Comparison of ENCODE assay signal across 19 cellular contexts in genomic region chr3:123094914-123095313, GRCh38. TPM values are rescaled to one million over a fixed set of nuclear protein-coding genes. Genes with fewer than 3 reads are reported as not detected.
DNase-seq lines count a peak whose midpoint lies in the region; ATAC-seq, FAIRE-seq and TF ChIP-seq lines count a peak whose summit lies in the region.
"Had no signal": no experiment of that assay in that cellular context is flagged by ENCODE, and none has a peak within 500 bp of the region (broad histone marks: within the 10 kb centered on the region; RNA-seq: fewer than 3 reads in every experiment).

No MANE protein-coding gene starts in this region.

- no peak overlapping the region for H4K8ac ChIP-seq in neuronal stem cell (ENCODE audit: low read depth, low read length)

- no peak overlapping the region for H3K23ac ChIP-seq in neuronal stem cell (ENCODE audit: low read depth, low read length, poor library complexity)

- DNase-seq in HepG2 (ENCODE audit: low spot score) (no peak), right lobe of liver (no peak), neuronal stem cell (ENCODE audit: low spot score) (no peak), spleen (peak; percentile 32), WERI-Rb-1 (no peak)
- DNase-seq: C1 segment of cervical spinal cord; Calu3; CD4-positive, alpha-beta memory T cell; COR-L47; DMS53; DMS79 treated with DMSO at 0.1 percent for 48 hours; GF-D8; GM23248; H7; HCEC 1CT had no signal

- H3K27me3 ChIP-seq in HepG2 (ENCODE audit: control insufficient read depth in 1 of 2, insufficient read depth in 2 of 2, low read length in 2 of 2) (no peaks in the 10 kb centered on the region), right lobe of liver (no peaks in the 10 kb centered on the region), neuronal stem cell (ENCODE audit: control insufficient read depth in 3 of 3, insufficient read depth in 3 of 3, low read depth in 1 of 3, low read length in 3 of 3) (no peaks in the 10 kb centered on the region), spleen (replicated peaks in 1 of 7) (no peaks in the 10 kb centered on the region), WERI-Rb-1 (ENCODE audit: insufficient read depth, low read depth, severe bottlenecking) (no peaks in the 10 kb centered on the region)

- no peak for ATAC-seq in HepG2
- no peak for ATAC-seq in right lobe of liver
- ATAC-seq in GM18861 (IDR thresholded peaks at IDR 0.05; ENCODE audit: unreplicated experiment) = no peak

- no peaks in the 10 kb centered on the region for H3K4me1 ChIP-seq in HepG2 (ENCODE audit: insufficient read depth, low read length)
- H3K4me1 ChIP-seq in right lobe of liver = peaks cover 0 to 56% (median 17%) of the 10 kb centered on the region in 4 donors
- peaks cover 18 to 34% of the 10 kb centered on the region in 2 donors for H3K4me1 ChIP-seq in neuronal stem cell (ENCODE audit: control insufficient read depth in 2 of 2, insufficient read depth in 1 of 2, low read depth in 1 of 2, low read length in 2 of 2)
- peaks cover 0 to 16% (median 7%) of the 10 kb centered on the region in 6 donors for H3K4me1 ChIP-seq in spleen

- no TSS peak for BruUV-seq in HepG2 (replicated peaks; lab: Mats Ljungman, UMichigan)

- H2AFZ ChIP-seq in HepG2 (ENCODE audit: low read length) = no peak overlapping the region
- H2AFZ ChIP-seq in neuronal stem cell (ENCODE audit: low read length) = no peak overlapping the region
- H2AFZ ChIP-seq: GM23248 had no signal

- no peak overlapping the region for H3K4ac ChIP-seq in neuronal stem cell (ENCODE audit: low read length)

- H2BK5ac ChIP-seq in neuronal stem cell (ENCODE audit: low read length) = no peak overlapping the region

- TF ChIP-seq CTCF in HepG2 (CRISPR knock-in tag; IDR thresholded peaks at IDR 0.05) = no peak
- TF ChIP-seq CTCF in right lobe of liver (IDR thresholded peaks at IDR 0.05) = no peak
- TF ChIP-seq CTCF in spleen (IDR thresholded peaks at IDR 0.05 in 8 of 11, conservative IDR thresholded peaks at IDR 0.05 in 3 of 11) = no peak
- TF ChIP-seq CTCF in WERI-Rb-1 (IDR thresholded peaks at IDR 0.05; ENCODE audit: low read depth, low read length) = no peak

- TF ChIP-seq EP300 in HepG2 (IDR thresholded peaks at IDR 0.05; ENCODE audit: low read depth in 2 of 2, low read length in 2 of 2) (no peak), HepG2 (CRISPR knock-in tag; IDR thresholded peaks at IDR 0.05; ENCODE audit: borderline replicate concordance) (no peak)

- H3K9ac ChIP-seq in HepG2 (ENCODE audit: insufficient read depth, low read depth, low read length) (no peak overlapping the region), neuronal stem cell (ENCODE audit: low read depth, low read length, poor library complexity) (no peak overlapping the region)
- H3K9ac ChIP-seq: GM23248 had no signal

- TF ChIP-seq POLR2A in HepG2 (IDR thresholded peaks at IDR 0.05; ENCODE audit: insufficient read depth in 1 of 2, low read depth in 2 of 2, low read length in 2 of 2) = no peak
- TF ChIP-seq POLR2A in right lobe of liver (IDR thresholded peaks at IDR 0.05) = no peak
- no peak for TF ChIP-seq POLR2A in spleen (IDR thresholded peaks at IDR 0.05)

- WGBS in HepG2 (ENCODE audit: low lambda C conversion rate) = 95% methylated on average over 7 of the region's 7 CpGs
- WGBS in right lobe of liver (ENCODE audit: insufficient coverage, low coverage, low lambda C conversion rate, missing lambda C conversion rate) = 94% methylated on average over 5 of the region's 7 CpGs
- no CpG with 5 or more reads among the region's 7 CpGs for WGBS in neuronal stem cell (ENCODE audit: extremely low coverage in 2 of 2, insufficient read length in 2 of 2, insufficient replicate concordance in 1 of 2), 2 donors
- 93 to 98% (median 98%) methylated on average over 7 of the region's 7 CpGs for WGBS in spleen, 5 donors

- H4K20me1 ChIP-seq in HepG2 (ENCODE audit: insufficient read depth, low read length) = peaks cover 13% of the 10 kb centered on the region; the same call in 1 of the 2 replicates

- H2BK120ac ChIP-seq in neuronal stem cell (ENCODE audit: low read depth, low read length) = no peak overlapping the region

- no peak overlapping the region for H3K18ac ChIP-seq in neuronal stem cell (ENCODE audit: low read length)

- H3K79me1 ChIP-seq in neuronal stem cell (ENCODE audit: low read depth, low read length) = no peaks in the 10 kb centered on the region

- POLR2A ChIA-PET in HepG2 (lab: Yijun Ruan, JAX) = no interaction called here

- FAIRE-seq in HepG2 (lab: Jason Lieb, UNC) = no peak
- FAIRE-seq: GM12891, GM18507, H1 had no signal

- intact Hi-C loops in HepG2 (cut with micrococcal nuclease; ENCODE audit: unreplicated experiment) = no loop called here
- intact Hi-C loops in right lobe of liver (cut with DNase I) = no loop called here
- intact Hi-C loops in spleen (cut with DNase I; ENCODE audit: low total_unique reads) = no loop called here

- H2AK5ac ChIP-seq in neuronal stem cell (ENCODE audit: low read depth, low read length) = peak overlapping the region; percentile 12

- H3K4me2 ChIP-seq in HepG2 (ENCODE audit: low read depth, low read length) = no peak overlapping the region
- H3K4me2 ChIP-seq in neuronal stem cell (ENCODE audit: insufficient read depth, low read length, poor library complexity, severe bottlenecking) = no peak overlapping the region

- H3K36me3 ChIP-seq in HepG2 (replicated peaks in 1 of 2; ENCODE audit: control insufficient read depth in 1 of 2, insufficient read depth in 2 of 2, low read length in 2 of 2) (peaks cover 36 to 90% of the 10 kb centered on the region in 2 experiments; a peak in 4 of 5 replicates), right lobe of liver (peaks cover 0 to 40% (median 24%) of the 10 kb centered on the region in 4 donors), neuronal stem cell (replicated peaks in 1 of 2; ENCODE audit: control insufficient read depth in 2 of 2, insufficient read depth in 2 of 2, low read length in 2 of 2) (peaks cover 0 to 81% of the 10 kb centered on the region in 2 donors), spleen (peaks cover 0 to 96% (median 17%) of the 10 kb centered on the region in 6 donors), WERI-Rb-1 (peaks cover 81% of the 10 kb centered on the region)

- peaks cover 16% of the 10 kb centered on the region for H3K79me2 ChIP-seq in HepG2 (ENCODE audit: insufficient read depth, low read length)

- no peak overlapping the region for H4K91ac ChIP-seq in neuronal stem cell (ENCODE audit: low read depth, low read length, poor library complexity)

- H3K4me3 ChIP-seq in HepG2 (replicated peaks in 1 of 3; ENCODE audit: insufficient read depth in 1 of 3, low read depth in 2 of 3, low read length in 3 of 3) (no peak overlapping the region), right lobe of liver (no peak overlapping the region), neuronal stem cell (ENCODE audit: low read length in 2 of 2) (no peak overlapping the region), spleen (no peak overlapping the region), WERI-Rb-1 (ENCODE audit: low read depth, low read length) (no peak overlapping the region)
- H3K4me3 ChIP-seq: GM23248 had no signal

- no peak overlapping the region for H3K14ac ChIP-seq in neuronal stem cell (ENCODE audit: low read length)

- H2BK12ac ChIP-seq in neuronal stem cell (ENCODE audit: low read length) = no peak overlapping the region

- H3K9me3 ChIP-seq in HepG2 (ENCODE audit: low read length) = no peaks in the 10 kb centered on the region
- no peaks in the 10 kb centered on the region for H3K9me3 ChIP-seq in right lobe of liver
- no peaks in the 10 kb centered on the region for H3K9me3 ChIP-seq in neuronal stem cell (replicated peaks in 1 of 2; ENCODE audit: control insufficient read depth in 2 of 2, insufficient read depth in 1 of 2, low read depth in 1 of 2, low read length in 2 of 2)
- no peaks in the 10 kb centered on the region for H3K9me3 ChIP-seq in spleen
- H3K9me3 ChIP-seq in WERI-Rb-1 (ENCODE audit: severe bottlenecking) = no peaks in the 10 kb centered on the region

- in situ Hi-C loops in HepG2 (cut with HindIII; ENCODE audit: extremely low pct_ligation_motif_present, low pct_unique_long_range_greater_than_20kb) = no loop called here

- H3K27ac ChIP-seq in HepG2 (ENCODE audit: extremely low read length, insufficient read depth, low read length) = no peak overlapping the region
- no peak overlapping the region for H3K27ac ChIP-seq in right lobe of liver
- no peak overlapping the region for H3K27ac ChIP-seq in neuronal stem cell (replicated peaks; ENCODE audit: low read length)
- H3K27ac ChIP-seq in spleen = no peak overlapping the region
- H3K27ac ChIP-seq in WERI-Rb-1 = no peak overlapping the region
- H3K27ac ChIP-seq: GM23248 had no signal

- no peak overlapping the region for H2BK15ac ChIP-seq in neuronal stem cell (ENCODE audit: low read length)

- no peak for TF ChIP-seq RAD21 in HepG2 (CRISPR knock-in tag; IDR thresholded peaks at IDR 0.05)

- CTCF ChIA-PET in HepG2 (lab: Yijun Ruan, JAX; ENCODE audit: low intra/inter-chr PET ratio, low total read pairs) = no interaction called here

RNA-seq across cellular contexts. Expression of gene PDIA5, which starts 28.1 kb away (rescaled TPM):
- 19.5 and 51.3 TPM in 2 replicates for total RNA-seq in HepG2 (2016; rRNA removed; fragmentation: Illumina TruSeq; extraction: Trizol)
- total RNA-seq in HepG2 (2016; cell fraction: cytosol; rRNA removed; fragmentation: Illumina TruSeq; extraction: Trizol; ENCODE audit: low read depth) = 13.0 and 13.1 TPM in 2 replicates
- 19.8 and 48.1 TPM in 2 replicates for total RNA-seq in HepG2 (2016; cell fraction: insoluble cytoplasmic fraction; rRNA removed; fragmentation: Illumina TruSeq; extraction: Trizol)
- 12.9 and 15.5 TPM in 2 replicates for total RNA-seq in HepG2 (2016; cell fraction: membrane; rRNA removed; fragmentation: Illumina TruSeq; extraction: Trizol)
- 46.1 and 55.1 TPM in 2 replicates for total RNA-seq in HepG2 (2016; cell fraction: nucleus; rRNA removed; fragmentation: Illumina TruSeq; extraction: Trizol)
- polyA plus RNA-seq in HepG2 (2011; rRNA removed) = 65.3 and 74.3 TPM in 2 replicates
- 68.0 and 77.8 TPM in 2 replicates for polyA plus RNA-seq in HepG2 (2011; cell fraction: cytosol; rRNA removed)
- polyA plus RNA-seq in HepG2 (2011; cell fraction: nucleus; rRNA removed) = 56.4 and 59.5 TPM in 2 replicates
- polyA plus RNA-seq in HepG2 (2012) = 60.1 and 65.8 TPM in 2 replicates
- polyA plus RNA-seq in HepG2 (2016; cell fraction: cytosol; fragmentation: Illumina TruSeq; extraction: Trizol; ENCODE audit: low read depth) = 9.4 and 9.5 TPM in 2 replicates
- 26.4 and 30.6 TPM in 2 replicates for polyA plus RNA-seq in HepG2 (2016; cell fraction: insoluble cytoplasmic fraction; fragmentation: Illumina TruSeq; extraction: Trizol; ENCODE audit: low read depth)
- 13.4 and 13.9 TPM in 2 replicates for polyA plus RNA-seq in HepG2 (2016; cell fraction: membrane; fragmentation: Illumina TruSeq; extraction: Trizol; ENCODE audit: low read depth)
- polyA plus RNA-seq in HepG2 (2016; cell fraction: nucleus; fragmentation: Illumina TruSeq; extraction: Trizol; ENCODE audit: insufficient read depth, low read depth) = 125 and 129 TPM in 2 replicates
- 15.2 and 37.2 TPM in 2 replicates for polyA minus RNA-seq in HepG2 (2011; rRNA and poly(A)+ RNA removed; ENCODE audit: low replicate concordance)
- 23.6 and 33.0 TPM in 2 replicates for polyA minus RNA-seq in HepG2 (2011; cell fraction: cytosol; rRNA and poly(A)+ RNA removed)
- polyA minus RNA-seq in HepG2 (2011; cell fraction: nucleus; rRNA and poly(A)+ RNA removed) = 37.1 and 44.5 TPM in 2 replicates
- 100 to 1,000 TPM in 1 of 6 experiments, 10 to 100 TPM in 5; 26.2 to 109 (median 51.9) TPM for total RNA-seq in right lobe of liver
- 5.9 TPM for polyA plus RNA-seq in neuronal stem cell (2013, experiment 1 of 2)
- 6.0 TPM for polyA plus RNA-seq in neuronal stem cell (2013, experiment 2 of 2)
- total RNA-seq in spleen = 10 to 100 TPM; 16.9 to 30.2 (median 22.1) TPM
- 1 to 10 TPM; 5.8 to 8.9 (median 7.3) TPM for polyA plus RNA-seq in spleen
